ENCODE assay signal across 10 cellular contexts in the genomic region with DNA sequence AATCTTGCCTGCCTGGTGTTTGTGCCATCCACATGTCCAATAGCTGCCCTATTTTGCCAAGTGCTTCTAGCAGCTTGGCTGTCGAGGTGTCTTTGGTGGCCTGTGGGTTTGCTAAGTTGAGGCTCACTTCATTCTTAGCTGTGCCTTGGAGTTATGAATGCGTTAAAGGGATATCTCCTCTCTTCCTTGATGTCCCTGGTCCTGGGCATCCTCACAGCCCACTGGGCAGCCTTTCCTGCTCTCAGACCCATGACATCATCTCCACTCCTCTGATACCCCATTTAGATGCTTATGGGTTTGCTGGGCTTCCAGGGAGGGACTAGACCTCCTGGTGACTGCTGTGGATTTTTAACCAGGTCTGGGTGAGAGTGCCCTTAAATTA. TPM values are rescaled to one million over a fixed set of nuclear protein-coding genes. Genes with fewer than 3 reads are reported as not detected.
DNase-seq lines count a peak whose midpoint lies in the region; ATAC-seq and TF ChIP-seq lines count a peak whose summit lies in the region.
"Had no signal": no experiment of that assay in that cellular context is flagged by ENCODE, and none has a peak within 500 bp of the region (broad histone marks: within the 10 kb centered on the region; RNA-seq: fewer than 3 reads in every experiment).

No MANE protein-coding gene starts in this region.

- no peak overlapping the region for H3K27ac Mint-ChIP-seq in activated T-cell treated with anti-CD3 and anti-CD28 coated beads, Interleukin-2, amount 50 U/mL, for 72 hours
- H3K27ac Mint-ChIP-seq in activated naive CD8-positive, alpha-beta T cell treated with anti-CD3 and anti-CD28 coated beads, Interleukin-2, amount 10 ng/mL, durations not matched to agents 7 days and 5 days, result no peak overlapping the region

- no peak for TF ChIP-seq POLR2A in suprapubic skin (IDR thresholded peaks at IDR 0.05)

- no peaks in the 10 kb centered on the region for H3K9me3 Mint-ChIP-seq in activated T-cell treated with anti-CD3 and anti-CD28 coated beads, Interleukin-2, amount 50 U/mL, for 72 hours
- no peaks in the 10 kb centered on the region for H3K9me3 Mint-ChIP-seq in activated naive CD8-positive, alpha-beta T cell treated with anti-CD3 and anti-CD28 coated beads, Interleukin-2, amount 10 ng/mL, durations not matched to agents 7 days and 5 days

- no peaks in the 10 kb centered on the region for H3K27me3 ChIP-seq in layer of hippocampus (ENCODE audit: control insufficient read depth, insufficient read depth, low read length)
- H3K27me3 ChIP-seq in suprapubic skin, result no peaks in the 10 kb centered on the region

- H3K4me3 ChIP-seq in suprapubic skin, result peak overlapping the region; percentile 78

- H3K36me3 Mint-ChIP-seq in activated T-cell treated with anti-CD3 and anti-CD28 coated beads, Interleukin-2, amount 50 U/mL, for 72 hours (ENCODE audit: insufficient read depth in 2 of 2), result no peaks in the 10 kb centered on the region
- no peaks in the 10 kb centered on the region for H3K36me3 Mint-ChIP-seq in activated naive CD8-positive, alpha-beta T cell treated with anti-CD3 and anti-CD28 coated beads, Interleukin-2, amount 10 ng/mL, durations not matched to agents 7 days and 5 days

- 54% methylated on average over 2 of the region's 2 CpGs for WGBS in suprapubic skin

- no peak for ATAC-seq in activated T-cell treated with anti-CD3 and anti-CD28 coated beads, Interleukin-2, amount 50 U/mL, for 72 hours (replicated peaks in 1 of 2)
- ATAC-seq in activated naive CD8-positive, alpha-beta T cell treated with anti-CD3 and anti-CD28 coated beads, Interleukin-2, amount 10 ng/mL, durations not matched to agents 7 days and 5 days (ENCODE audit: low read depth), result no peak
- no peak for ATAC-seq in HG02759 (IDR thresholded peaks at IDR 0.05; ENCODE audit: unreplicated experiment)

- no peak for TF ChIP-seq CTCF in suprapubic skin (IDR thresholded peaks at IDR 0.05)

- no peak for TF ChIP-seq EP300 in suprapubic skin (IDR thresholded peaks at IDR 0.05)

- peaks cover 15% of the 10 kb centered on the region for H3K4me1 Mint-ChIP-seq in activated T-cell treated with anti-CD3 and anti-CD28 coated beads, Interleukin-2, amount 50 U/mL, for 72 hours (ENCODE audit: low read depth)
- peaks cover 3% of the 10 kb centered on the region for H3K4me1 Mint-ChIP-seq in activated naive CD8-positive, alpha-beta T cell treated with anti-CD3 and anti-CD28 coated beads, Interleukin-2, amount 10 ng/mL, durations not matched to agents 7 days and 5 days

- H3K27ac ChIP-seq in layer of hippocampus (ENCODE audit: low read depth, low read length) (peak overlapping the region; percentile 49), suprapubic skin (peak overlapping the region; percentile 88)

- peak overlapping the region; percentile 75 to 80 for H3K4me3 Mint-ChIP-seq in activated T-cell treated with anti-CD3 and anti-CD28 coated beads, Interleukin-2, amount 50 U/mL, for 72 hours
- H3K4me3 Mint-ChIP-seq in activated naive CD8-positive, alpha-beta T cell treated with anti-CD3 and anti-CD28 coated beads, Interleukin-2, amount 10 ng/mL, durations not matched to agents 7 days and 5 days, result peak overlapping the region; percentile 49

- DNase-seq in activated T-cell treated with anti-CD3 and anti-CD28 coated beads, Interleukin-2, amount 50 U/mL, for 72 hours, result no peak
- DNase-seq in activated T-cell treated with anti-CD3 and anti-CD28 coated beads, Interleukin-2, amount 50 U/mL, for 1 hour, result no peak
- no peak for DNase-seq in activated naive CD8-positive, alpha-beta T cell treated with anti-CD3 and anti-CD28 coated beads, Interleukin-2, amount 10 ng/mL, durations not matched to agents 7 days and 5 days
- DNase-seq in suprapubic skin (ENCODE audit: low spot score in 2 of 2), result no peak
- DNase-seq in GM19240 (ENCODE audit: insufficient read length, low spot score), result no peak
- no peak for DNase-seq in activated effector memory CD4-positive, alpha-beta T cell treated with Interleukin-2 at 50 U/mL for 16 hours
- DNase-seq: DMS 273 treated with DMSO at 0.1 percent for 48 hours; stimulated activated CD4-positive, alpha-beta T cell treated with anti-CD3 and anti-CD28 coated beads, Interleukin-4, amount 100 ng/mL, for 4 hours had no signal

- no peaks in the 10 kb centered on the region for H3K9me3 ChIP-seq in suprapubic skin

- POLR2A ChIA-PET in activated naive CD8-positive, alpha-beta T cell treated with anti-CD3 and anti-CD28 coated beads, Interleukin-2, amount 10 ng/mL, durations not matched to agents 7 days and 5 days (lab: Charles Lee), result no interaction called here

- no peaks in the 10 kb centered on the region for H3K36me3 ChIP-seq in suprapubic skin

- H3K27me3 Mint-ChIP-seq in activated T-cell treated with anti-CD3 and anti-CD28 coated beads, Interleukin-2, amount 50 U/mL, for 72 hours (ENCODE audit: low read depth), result peaks cover 54% of the 10 kb centered on the region
- peaks cover 48% of the 10 kb centered on the region for H3K27me3 Mint-ChIP-seq in activated naive CD8-positive, alpha-beta T cell treated with anti-CD3 and anti-CD28 coated beads, Interleukin-2, amount 10 ng/mL, durations not matched to agents 7 days and 5 days

- peaks cover 27% of the 10 kb centered on the region for H3K4me1 ChIP-seq in suprapubic skin

RNA-seq across cellular contexts. Expression of a gene that starts 1.3 kb away (rescaled TPM):
- not detected for total RNA-seq in activated T-cell treated with anti-CD3 and anti-CD28 coated beads, Interleukin-2, amount 50 U/mL, for 72 hours
- total RNA-seq in activated naive CD8-positive, alpha-beta T cell treated with anti-CD3 and anti-CD28 coated beads, Interleukin-2, amount 10 ng/mL, durations not matched to agents 7 days and 5 days, result under 1 TPM in 1 of 2 experiments, not detected in 1; 0.09 TPM
- total RNA-seq in suprapubic skin, result 10 to 100 TPM; 39.7 to 50.9 (median 46.0) TPM

Comparison
In these comparisons a context has a peak if more than half of its experiments do, and no peak if none do; other contexts are left out.
1. RNA of a gene that starts 1.3 kb away (total RNA-seq): 39.7 to 50.9 TPM in suprapubic skin; 0.09 TPM in activated naive CD8-positive, alpha-beta T cell treated with anti-CD3 and anti-CD28 coated beads, Interleukin-2, amount 10 ng/mL, durations not matched to agents 7 days and 5 days and not detected in activated T-cell treated with anti-CD3 and anti-CD28 coated beads, Interleukin-2, amount 50 U/mL, for 72 hours; every median in the first group is over 10 times any median in the second.